8 cellular contexts compared by ENCODE assay signal in the genomic region with DNA sequence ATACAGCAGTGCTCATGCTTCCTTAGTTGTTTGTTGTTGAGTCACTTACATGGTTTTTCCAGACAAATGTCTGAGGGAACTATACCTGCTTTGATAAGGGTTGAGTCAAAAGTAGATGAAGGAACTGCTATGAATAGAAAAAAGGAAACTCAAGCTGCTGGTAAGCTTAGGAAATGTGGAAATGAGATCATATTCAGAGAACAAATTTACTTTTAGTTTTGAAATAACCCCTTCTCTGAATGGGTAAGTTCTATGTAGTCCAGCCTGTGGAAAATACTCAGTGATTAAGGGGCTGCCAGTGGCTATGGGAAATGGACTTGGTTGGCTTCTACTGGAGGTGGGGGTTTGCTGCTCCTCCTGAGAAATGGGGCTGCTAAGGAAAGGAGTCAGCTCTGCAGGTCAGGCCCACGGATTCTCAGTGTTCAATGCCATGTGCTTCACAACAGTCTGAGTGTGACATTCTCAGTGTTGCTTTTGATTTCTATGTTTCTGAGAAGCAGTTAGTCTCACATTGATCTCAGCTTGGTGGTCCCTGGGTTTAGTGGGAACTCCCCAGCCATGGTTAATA.
A peak's percentile ranks its signal among the peaks of the same experiment; 100 is the strongest.
DNase-seq lines count a peak whose midpoint lies in the region; ATAC-seq and TF ChIP-seq lines count a peak whose summit lies in the region.

No MANE protein-coding gene starts in this region.

- ATAC-seq in GM19328 (IDR thresholded peaks at IDR 0.05; ENCODE audit: unreplicated experiment) (peak; percentile 46), HG03095 (IDR thresholded peaks at IDR 0.05; ENCODE audit: unreplicated experiment) (peak; percentile 67)

- H3K4me3 ChIP-seq in fibroblast of pulmonary artery (replicated peaks; ENCODE audit: low read depth, low read length) = no peak overlapping the region

- no peak for TF ChIP-seq CTCF in fibroblast of pulmonary artery (IDR thresholded peaks at IDR 0.05; ENCODE audit: low read length, missing control alignments)

- peak; percentile 39 to 40 for DNase-seq in activated CD4-positive, alpha-beta T cell treated with anti-CD3 and anti-CD28 coated beads for 4 hours
- DNase-seq in fibroblast of pulmonary artery (ENCODE audit: low read depth) = peak; percentile 72
- peak; percentile 34 to 61 (median 49) for DNase-seq in stimulated activated CD4-positive, alpha-beta T cell treated with anti-CD3 and anti-CD28 coated beads, TNF-alpha, amount 100 ng/mL, for 48 hours (ENCODE audit: low read depth in 3 of 3)
- DNase-seq in SW480 (ENCODE audit: low spot score) = no peak
- DNase-seq in COLO829 (ENCODE audit: low spot score) = no peak
- DNase-seq in NCI-H2227 treated with DMSO at 0.1 percent for 48 hours (lab: John Stamatoyannopoulos, UW) = no peak

Comparison
In these comparisons a context has a peak if more than half of its experiments do, and no peak if none do; other contexts are left out.
1. DNase-seq: peak in activated CD4-positive, alpha-beta T cell treated with anti-CD3 and anti-CD28 coated beads for 4 hours (2 of 2), fibroblast of pulmonary artery (single experiment) and stimulated activated CD4-positive, alpha-beta T cell treated with anti-CD3 and anti-CD28 coated beads, TNF-alpha, amount 100 ng/mL, for 48 hours (3 of 3); none in SW480 (single experiment), COLO829 (single experiment) and NCI-H2227 treated with DMSO at 0.1 percent for 48 hours (single experiment).